19 cellular contexts compared by ENCODE assay signal in the genomic region with DNA sequence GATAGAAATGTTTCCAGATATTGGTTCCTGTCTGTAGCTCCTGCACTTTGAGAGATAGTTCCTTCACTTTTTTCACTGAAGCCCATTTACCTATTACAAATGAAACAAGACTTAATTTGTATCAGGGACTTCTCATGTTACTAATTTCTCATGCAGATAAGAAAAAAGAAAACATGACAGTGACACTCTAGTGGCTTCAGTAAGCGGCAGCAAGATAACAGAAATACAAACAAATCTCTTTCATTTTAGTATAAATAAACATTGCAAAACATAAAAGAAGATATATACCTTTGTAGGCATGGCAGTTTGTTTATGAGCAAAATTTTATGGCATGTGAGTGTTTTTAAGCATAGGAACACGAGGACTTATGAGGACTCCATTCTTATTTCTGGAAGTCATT.
"Had no signal": no experiment of that assay in that cellular context is flagged by ENCODE, and none has a peak within 500 bp of the region (broad histone marks: within the 10 kb centered on the region; RNA-seq: fewer than 3 reads in every experiment).

No MANE protein-coding gene starts in this region.

- H3K9ac ChIP-seq: parathyroid adenoma had no signal

- H3K9me3 Mint-ChIP-seq: dendritic cell treated with granulocyte-macrophage colony-stimulating factor and Interleukin-4, amounts not matched to agents 40 ng/mL and 50 ng/mL, for 4 days; effector memory CD8-positive, alpha-beta T cell; memory B cell; nephron; type B pancreatic cell had no signal

- H3K4me3 Mint-ChIP-seq: dendritic cell treated with granulocyte-macrophage colony-stimulating factor and Interleukin-4, amounts not matched to agents 40 ng/mL and 50 ng/mL, for 4 days; effector memory CD8-positive, alpha-beta T cell; memory B cell; nephron; type B pancreatic cell had no signal

- H2AFZ ChIP-seq: hepatocyte, parathyroid adenoma had no signal

- H3K27me3 ChIP-seq: esophagus muscularis mucosa, gastroesophageal sphincter, hepatocyte had no signal

- FAIRE-seq: colon, kidney, urothelium cell line had no signal

- H3K4me3 ChIP-seq: esophagus muscularis mucosa, gastroesophageal sphincter, hepatocyte, left ventricle myocardium inferior, lower lobe of right lung had no signal

- H3K27ac ChIP-seq: epithelial cell of prostate, esophagus muscularis mucosa, gastroesophageal sphincter, hepatocyte, left ventricle myocardium inferior, lower lobe of right lung, parathyroid adenoma had no signal

- DNase-seq: effector memory CD8-positive, alpha-beta T cell; glutamatergic neuron; kidney; left cardiac atrium; left ventricle myocardium inferior; lower lobe of right lung; occipital lobe; stimulated activated naive CD4-positive, alpha-beta T cell treated with Interleukin-2 at 50 U/mL for 16 hours had no signal

- H3K27me3 Mint-ChIP-seq: dendritic cell treated with granulocyte-macrophage colony-stimulating factor and Interleukin-4, amounts not matched to agents 40 ng/mL and 50 ng/mL, for 4 days; effector memory CD8-positive, alpha-beta T cell; memory B cell; type B pancreatic cell had no signal

- ATAC-seq: effector memory CD8-positive, alpha-beta T cell; gastroesophageal sphincter; left cardiac atrium; lower lobe of right lung had no signal

- H3K79me2 ChIP-seq: parathyroid adenoma had no signal

- H3K4me1 ChIP-seq: esophagus muscularis mucosa, gastroesophageal sphincter, left ventricle myocardium inferior, lower lobe of right lung, parathyroid adenoma had no signal

- H3K27ac Mint-ChIP-seq: dendritic cell treated with granulocyte-macrophage colony-stimulating factor and Interleukin-4, amounts not matched to agents 40 ng/mL and 50 ng/mL, for 4 days; type B pancreatic cell had no signal

- H3K9me3 ChIP-seq: esophagus muscularis mucosa, gastroesophageal sphincter, left ventricle myocardium inferior, lower lobe of right lung had no signal

- H3K4me2 ChIP-seq: hepatocyte had no signal
